9 cellular contexts compared by ENCODE assay signal in the genomic region with DNA sequence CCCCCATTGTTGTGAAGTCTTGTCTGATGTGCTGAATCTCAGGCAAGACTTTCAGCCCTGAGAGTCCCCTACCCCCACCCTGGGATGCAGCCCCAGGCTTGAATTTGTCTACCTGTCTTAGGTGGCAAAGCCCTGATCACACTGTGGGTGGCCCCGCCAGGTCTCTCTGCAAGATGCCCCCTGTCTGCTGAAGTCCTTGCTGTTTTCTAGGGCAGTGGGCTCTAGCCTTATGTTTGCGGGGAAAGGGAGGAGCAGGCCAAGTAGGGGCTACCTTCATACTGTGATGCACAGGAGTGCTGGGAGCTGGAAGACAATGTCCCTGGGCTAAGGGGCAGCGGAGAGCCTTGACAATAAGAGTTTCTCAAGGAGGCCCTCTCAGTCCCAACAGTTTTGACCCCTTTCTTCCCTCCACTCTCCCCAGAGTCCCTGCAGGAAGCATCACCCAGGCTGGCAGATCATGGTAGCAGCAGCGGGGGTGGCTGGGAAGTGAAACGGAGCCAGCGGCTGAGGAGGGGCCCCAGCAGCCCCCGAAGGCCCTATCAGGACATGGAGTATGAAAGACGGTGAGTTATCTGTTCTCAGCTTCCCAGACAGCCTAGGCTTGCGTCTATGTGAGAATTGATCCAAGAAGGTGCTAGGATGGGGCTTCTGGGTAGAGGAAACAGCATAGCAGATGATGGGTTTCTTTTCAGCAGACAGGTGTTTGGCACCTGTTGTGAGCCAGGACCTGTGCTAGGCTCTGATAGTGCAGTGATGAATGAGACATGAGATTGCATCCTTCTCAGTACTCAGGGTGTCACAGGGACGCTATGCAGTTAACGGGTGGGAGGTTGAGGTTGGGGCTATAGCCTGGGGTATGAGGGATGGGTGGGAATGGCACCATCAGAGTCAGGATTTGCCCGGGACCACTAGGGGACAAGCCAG. TPM values are rescaled to one million over a fixed set of nuclear protein-coding genes. Genes with fewer than 3 reads are reported as not detected.
DNase-seq lines count a peak whose midpoint lies in the region; ATAC-seq, FAIRE-seq and TF ChIP-seq lines count a peak whose summit lies in the region.
"Had no signal": no experiment of that assay in that cellular context is flagged by ENCODE, and none has a peak within 500 bp of the region (broad histone marks: within the 10 kb centered on the region; RNA-seq: fewer than 3 reads in every experiment).

No MANE protein-coding gene starts in this region.

- peaks cover 17% of the 10 kb centered on the region for H3K4me1 ChIP-seq in A549
- peaks cover 18% of the 10 kb centered on the region for H3K4me1 ChIP-seq in adipocyte (ENCODE audit: control insufficient read depth, insufficient read depth, low read length)
- peaks cover 0 to 17% of the 10 kb centered on the region in 2 donors for H3K4me1 ChIP-seq in kidney (ENCODE audit: control insufficient read depth in 1 of 2, insufficient read depth in 1 of 2, low read depth in 1 of 2, low read length in 2 of 2)

- 92% methylated on average over 11 of the region's 12 CpGs for WGBS in A549 (ENCODE audit: missing lambda C conversion rate)

- CTCF ChIA-PET in A549 (lab: Yijun Ruan, JAX): interaction anchor here (0.6 kb wide), 1 partner anchor 592 kb away, joined by 3 read pairs; no protein-coding TSS in a partner anchor

- H3K4me2 ChIP-seq in A549: peak overlapping the region; percentile 94

- peak overlapping the region in 1 of 2 experiments; percentile 97; a peak in 3 of 6 replicates for H3K27ac ChIP-seq in A549
- no peak overlapping the region for H3K27ac ChIP-seq in kidney (ENCODE audit: low read depth in 2 of 2, low read length in 2 of 2)

- ATAC-seq in A549: no peak
- ATAC-seq in GM21825 (IDR thresholded peaks at IDR 0.05; ENCODE audit: unreplicated experiment): no peak
- ATAC-seq in Right ventricle myocardium inferior: no peak

- intact Hi-C loops in kidney (cut with DNase I): no loop called here
- intact Hi-C loops in Right ventricle myocardium inferior (cut with DNase I): no loop called here

- H3K4me3 ChIP-seq in A549 (peak overlapping the region; percentile 79; the same call in 1 of the 3 replicates), H7 (ENCODE audit: insufficient read depth, low read depth, low read length) (no peak overlapping the region), adipocyte (ENCODE audit: low read length) (peak overlapping the region; percentile 89), kidney (ENCODE audit: low read length in 2 of 2) (peak overlapping the region in 1 of 2 donors; percentile 72)

- no peak for DNase-seq in A549 (ENCODE audit: low read depth in 1 of 2, low spot score in 1 of 2)
- DNase-seq in H7: peak; percentile 35
- no peak for DNase-seq in adipocyte (ENCODE audit: low read depth)
- peak; percentile 22 for DNase-seq in kidney
- no peak for DNase-seq in NCI-H446 treated with DMSO at 0.1 percent for 48 hours (lab: John Stamatoyannopoulos, UW)
- no peak for DNase-seq in Right ventricle myocardium inferior (ENCODE audit: missing footprints)
- no peak for DNase-seq in ecto neural progenitor cell (ENCODE audit: low spot score)
- DNase-seq: Right ventricle myocardium superior had no signal

- H3K27me3 ChIP-seq in H7 (ENCODE audit: control insufficient read depth, insufficient read depth, low read length) (no peaks in the 10 kb centered on the region), adipocyte (replicated peaks; ENCODE audit: control insufficient read depth, insufficient read depth, low read length) (peaks cover 3% of the 10 kb centered on the region)

- POLR2A ChIA-PET in A549 (lab: Yijun Ruan, JAX): no interaction called here

- no peak overlapping the region for H3K9ac ChIP-seq in adipocyte (ENCODE audit: low read length)
- no peak overlapping the region for H3K9ac ChIP-seq in kidney (ENCODE audit: low read length in 2 of 2)

- H3K36me3 ChIP-seq in H7 (replicated peaks; ENCODE audit: control insufficient read depth, insufficient read depth, low read length): peaks cover 5% of the 10 kb centered on the region
- H3K36me3 ChIP-seq in adipocyte (ENCODE audit: control insufficient read depth, insufficient read depth, low read length, severe bottlenecking): peaks cover 12% of the 10 kb centered on the region
- no peaks in the 10 kb centered on the region for H3K36me3 ChIP-seq in kidney (ENCODE audit: control insufficient read depth in 1 of 2, insufficient read depth in 2 of 2, low read length in 2 of 2)

- no peaks in the 10 kb centered on the region for H3K9me3 ChIP-seq in A549
- H3K9me3 ChIP-seq in adipocyte (ENCODE audit: control insufficient read depth, low read length): peaks cover 3% of the 10 kb centered on the region
- H3K9me3 ChIP-seq in kidney (ENCODE audit: control insufficient read depth in 1 of 2, low read length in 2 of 2): no peaks in the 10 kb centered on the region

- no peak for TF ChIP-seq EP300 in A549 (IDR thresholded peaks at IDR 0.05)

- peak; percentile 59 for FAIRE-seq in A549 (lab: Jason Lieb, UNC)
- no peak for FAIRE-seq in kidney (lab: Jason Lieb, UNC)

- no peak for TF ChIP-seq RAD21 in A549 (conservative IDR thresholded peaks at IDR 0.05 in 1 of 2, IDR thresholded peaks at IDR 0.05 in 1 of 2)

- TF ChIP-seq POLR2A in A549 (IDR thresholded peaks at IDR 0.05; ENCODE audit: low read length): no peak

- no peak for TF ChIP-seq CTCF in A549 (IDR thresholded peaks at IDR 0.05)
- no peak for TF ChIP-seq CTCF in kidney (IDR thresholded peaks at IDR 0.05; ENCODE audit: borderline replicate concordance, extremely low read depth, insufficient read depth)

TF ChIP-seq in A549, 52 proteins besides CTCF, POLR2A, EP300 and RAD21:
- TF ChIP-seq HOXB5 (CRISPR knock-in tag; IDR thresholded peaks at IDR 0.05) (no peak), HEYL (CRISPR knock-in tag; IDR thresholded peaks at IDR 0.05) (no peak), ZC3H11A (IDR thresholded peaks at IDR 0.05) (no peak), ZFP36 (IDR thresholded peaks at IDR 0.05; ENCODE audit: borderline replicate concordance, partially characterized antibody) (no peak), HOXA7 (CRISPR knock-in tag; IDR thresholded peaks at IDR 0.05) (no peak), RCOR1 (IDR thresholded peaks at IDR 0.05; ENCODE audit: low read depth, low read length) (no peak)
- TF ChIP-seq, protein P1, sequence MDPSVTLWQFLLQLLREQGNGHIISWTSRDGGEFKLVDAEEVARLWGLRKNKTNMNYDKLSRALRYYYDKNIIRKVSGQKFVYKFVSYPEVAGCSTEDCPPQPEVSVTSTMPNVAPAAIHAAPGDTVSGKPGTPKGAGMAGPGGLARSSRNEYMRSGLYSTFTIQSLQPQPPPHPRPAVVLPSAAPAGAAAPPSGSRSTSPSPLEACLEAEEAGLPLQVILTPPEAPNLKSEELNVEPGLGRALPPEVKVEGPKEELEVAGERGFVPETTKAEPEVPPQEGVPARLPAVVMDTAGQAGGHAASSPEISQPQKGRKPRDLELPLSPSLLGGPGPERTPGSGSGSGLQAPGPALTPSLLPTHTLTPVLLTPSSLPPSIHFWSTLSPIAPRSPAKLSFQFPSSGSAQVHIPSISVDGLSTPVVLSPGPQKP (IDR thresholded peaks at IDR 0.05; ENCODE audit: low read depth, low read length): no peak

RNA-seq across cellular contexts. Expression of a gene that starts 2.2 kb away (rescaled TPM):
- polyA plus RNA-seq in A549 (2011; rRNA removed) (16.4 and 21.1 TPM in 2 replicates), A549 (2017; fragmentation: RNase III; extraction: RNeasy Plus Mini Kit Qiagen cat#74134 plus additional on column Dnase treatment) (29.8 to 35.2 TPM (median 33.0 TPM) in 3 replicates), kidney (ENCODE audit: insufficient read depth, low read depth, low replicate concordance) (27.5 TPM)
- polyA plus RNA-seq in A549 (2012; cell fraction: cytosol; rRNA removed): 44.2 and 54.6 TPM in 2 replicates
- 78.7 and 100 TPM in 2 replicates for polyA plus RNA-seq in A549 (2012; cell fraction: nucleus; rRNA removed)
- 24.2 and 34.9 TPM in 2 replicates for polyA minus RNA-seq in A549 (2011; rRNA and poly(A)+ RNA removed)
- total RNA-seq in H7 (2014; rRNA removed; shearing (Covaris generic)): 72.6 and 79.1 TPM in 2 replicates
- total RNA-seq in kidney (31.7 TPM), Right ventricle myocardium inferior (28.5 TPM)

RNA-seq across cellular contexts. Expression of a gene that starts 2.7 kb away (rescaled TPM):
- 84.5 and 101 TPM in 2 replicates for polyA plus RNA-seq in A549 (2011; rRNA removed)
- 174 and 203 TPM in 2 replicates for polyA plus RNA-seq in A549 (2012; cell fraction: cytosol; rRNA removed)
- polyA plus RNA-seq in A549 (2012; cell fraction: nucleus; rRNA removed): 101 and 116 TPM in 2 replicates
- polyA plus RNA-seq in A549 (2017; fragmentation: RNase III; extraction: RNeasy Plus Mini Kit Qiagen cat#74134 plus additional on column Dnase treatment): 139 to 147 TPM (median 145 TPM) in 3 replicates
- 77.5 and 105 TPM in 2 replicates for polyA minus RNA-seq in A549 (2011; rRNA and poly(A)+ RNA removed)
- 106 and 108 TPM in 2 replicates for total RNA-seq in H7 (2014; rRNA removed; shearing (Covaris generic))
- total RNA-seq in kidney: 70.7 TPM
- 215 TPM for polyA plus RNA-seq in kidney (ENCODE audit: insufficient read depth, low read depth, low replicate concordance)
- 212 TPM for total RNA-seq in Right ventricle myocardium inferior

RNA-seq across cellular contexts. Expression of a gene that starts 46.4 kb away (rescaled TPM):
- polyA plus RNA-seq in A549 (2011; rRNA removed): 160 and 192 TPM in 2 replicates
- 266 and 294 TPM in 2 replicates for polyA plus RNA-seq in A549 (2012; cell fraction: cytosol; rRNA removed)
- 588 and 645 TPM in 2 replicates for polyA plus RNA-seq in A549 (2012; cell fraction: nucleus; rRNA removed)
- 188 to 196 TPM (median 192 TPM) in 3 replicates for polyA plus RNA-seq in A549 (2017; fragmentation: RNase III; extraction: RNeasy Plus Mini Kit Qiagen cat#74134 plus additional on column Dnase treatment)
- polyA minus RNA-seq in A549 (2011; rRNA and poly(A)+ RNA removed): 293 and 297 TPM in 2 replicates
- total RNA-seq in H7 (2014; rRNA removed; shearing (Covaris generic)): 427 and 477 TPM in 2 replicates
- 218 TPM for total RNA-seq in kidney
- 155 TPM for polyA plus RNA-seq in kidney (ENCODE audit: insufficient read depth, low read depth, low replicate concordance)
- total RNA-seq in Right ventricle myocardium inferior: 93.5 TPM

Comparison
In these comparisons a context has a peak if more than half of its experiments do, and no peak if none do; other contexts are left out.
1. DNase-seq: peak in H7 (single experiment) and kidney (single experiment); none in A549 (0 of 2), adipocyte (single experiment), NCI-H446 treated with DMSO at 0.1 percent for 48 hours (single experiment), Right ventricle myocardium inferior (single experiment) and ecto neural progenitor cell (single experiment).